ENCODE assay signal across 14 cellular contexts in the genomic region with DNA sequence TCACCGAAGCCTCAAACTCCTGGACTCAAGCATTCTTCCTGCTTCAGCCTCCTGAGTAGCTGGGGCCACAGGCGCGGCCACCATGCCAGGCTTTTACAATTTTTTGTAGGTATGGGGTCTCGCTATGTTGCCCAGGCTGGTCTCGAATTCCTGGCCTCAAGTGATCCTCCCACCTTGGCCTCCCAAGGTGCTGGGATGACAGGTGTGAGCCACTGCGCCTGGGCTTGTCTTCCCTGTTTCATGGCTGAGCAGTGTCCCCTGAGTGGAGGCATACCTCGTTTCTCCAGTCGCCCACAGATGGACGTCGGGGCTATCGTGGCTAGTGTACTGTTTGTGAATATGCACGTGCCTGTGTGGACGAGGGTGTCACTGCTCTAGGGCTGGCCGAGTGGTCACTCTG. TPM values are rescaled to one million over a fixed set of nuclear protein-coding genes. Genes with fewer than 3 reads are reported as not detected.
DNase-seq lines count a peak whose midpoint lies in the region; ATAC-seq and TF ChIP-seq lines count a peak whose summit lies in the region.
"Had no signal": no experiment of that assay in that cellular context is flagged by ENCODE, and none has a peak within 500 bp of the region (broad histone marks: within the 10 kb centered on the region; RNA-seq: fewer than 3 reads in every experiment).

No MANE protein-coding gene starts in this region.

- H3F3A ChIP-seq in Loucy (ENCODE audit: low read depth) = peaks cover 12% of the 10 kb centered on the region

- H3K4me2 ChIP-seq in DND-41 (ENCODE audit: insufficient read depth, low read length) = no peak overlapping the region; the same call in 1 of the 2 replicates
- no peak overlapping the region for H3K4me2 ChIP-seq in Loucy (ENCODE audit: low read depth, low read length, poor library complexity, severe bottlenecking)

- peaks cover 91% of the 10 kb centered on the region for H3K79me2 ChIP-seq in DND-41 (ENCODE audit: insufficient read depth, low read length)
- H3K79me2 ChIP-seq in Loucy (ENCODE audit: insufficient read depth, low read length) = peaks cover 91% of the 10 kb centered on the region

- H3K4me1 ChIP-seq in DND-41 (ENCODE audit: insufficient read depth, low read length) (peaks cover 86% of the 10 kb centered on the region), Loucy (ENCODE audit: insufficient read depth, low read length, poor library complexity, severe bottlenecking) (peaks cover 85% of the 10 kb centered on the region), stomach (peaks cover 35 to 86% (median 69%) of the 10 kb centered on the region in 4 donors)
- H3K4me1 ChIP-seq: SJSA1 had no signal

- no peaks in the 10 kb centered on the region for H3K36me3 Mint-ChIP-seq in naive B cell

- H3K4me3 ChIP-seq in DND-41 (ENCODE audit: low read depth in 1 of 2, low read length in 2 of 2) = no peak overlapping the region
- H3K4me3 ChIP-seq in Loucy (ENCODE audit: low read length, poor library complexity, severe bottlenecking) = no peak overlapping the region
- H3K4me3 ChIP-seq in stomach = no peak overlapping the region
- H3K4me3 ChIP-seq: GM12878, SJSA1 had no signal

- WGBS in stomach, 5 donors = 79 to 91% (median 90%) methylated on average over 11 to 14 of the region's 14 CpGs

- DNase-seq in DND-41 (no peak), naive B cell (no peak), stomach (peak; percentile 24), HuH-7 (ENCODE audit: low spot score) (no peak)
- DNase-seq: GDM1, GOT3, NCI-H187 treated with DMSO at 0.1 percent for 48 hours, NCI-H446 treated with DMSO at 0.1 percent for 48 hours, NCI-H748 treated with DMSO at 0.1 percent for 48 hours had no signal

- intact Hi-C loops in stomach (cut with DNase I; ENCODE audit: low total_unique reads) = no loop called here

- H3K27me3 ChIP-seq in DND-41 (ENCODE audit: insufficient read depth, low read length, poor library complexity) = no peaks in the 10 kb centered on the region
- H3K27me3 ChIP-seq in Loucy (ENCODE audit: insufficient read depth, low read length, poor library complexity, severe bottlenecking) = no peaks in the 10 kb centered on the region
- no peaks in the 10 kb centered on the region for H3K27me3 ChIP-seq in stomach
- H3K27me3 ChIP-seq: SJSA1 had no signal

- no peak for TF ChIP-seq POLR2A in stomach (IDR thresholded peaks at IDR 0.05)

- H4K20me1 ChIP-seq in DND-41 (ENCODE audit: insufficient read depth, low read length) (peaks cover 3% of the 10 kb centered on the region), Loucy (ENCODE audit: insufficient read depth, low read length, poor library complexity, severe bottlenecking) (peaks cover 10% of the 10 kb centered on the region)

- no peak overlapping the region for H2AFZ ChIP-seq in DND-41 (ENCODE audit: low read depth, low read length)
- no peak overlapping the region for H2AFZ ChIP-seq in Loucy (ENCODE audit: low read length)

- H3K36me3 ChIP-seq in DND-41 (ENCODE audit: insufficient read depth, low read length) (0 out of 2 replicates have a peak, but pooled peaks cover under 1% of the 10 kb centered on the region), Loucy (ENCODE audit: insufficient read depth, low read length) (no peaks in the 10 kb centered on the region), stomach (peaks cover 0 to 3% (median 0%) of the 10 kb centered on the region in 4 donors)
- H3K36me3 ChIP-seq: SJSA1 had no signal

- no peaks in the 10 kb centered on the region for H3K27me3 Mint-ChIP-seq in naive B cell

- no peak overlapping the region; the same call in 1 of the 2 replicates for H3K9ac ChIP-seq in DND-41 (ENCODE audit: low read depth, low read length)
- H3K9ac ChIP-seq in Loucy (ENCODE audit: low read depth, low read length, poor library complexity, severe bottlenecking) = peak overlapping the region; percentile 91

- H3K27ac Mint-ChIP-seq in naive B cell = peak overlapping the region in 5 of 6 donors; percentile 96 to 99 (median 98)

- H3K9me3 ChIP-seq in DND-41 (ENCODE audit: insufficient read depth, low read length, severe bottlenecking) (no peaks in the 10 kb centered on the region), Loucy (ENCODE audit: insufficient read depth, low read depth, low read length) (no peaks in the 10 kb centered on the region), stomach (no peaks in the 10 kb centered on the region)
- H3K9me3 ChIP-seq: SJSA1 had no signal

- no peak for ATAC-seq in DND-41 (ENCODE audit: insufficient read depth, low read depth)
- ATAC-seq in naive B cell (ENCODE audit: low read depth in 2 of 2) = no peak
- ATAC-seq in HG03439 (IDR thresholded peaks at IDR 0.05; ENCODE audit: unreplicated experiment) = no peak
- ATAC-seq in GM19351 (IDR thresholded peaks at IDR 0.05; ENCODE audit: unreplicated experiment) = no peak
- ATAC-seq: GM12878 had no signal

- H3K9me3 Mint-ChIP-seq in naive B cell = no peaks in the 10 kb centered on the region

- no peaks in the 10 kb centered on the region for H3K9me2 ChIP-seq in Loucy (replicated peaks; ENCODE audit: low read depth, low read length)

- no peak for TF ChIP-seq EP300 in stomach (IDR thresholded peaks at IDR 0.05)

- H3K4me3 Mint-ChIP-seq in naive B cell = peak overlapping the region in 7 of 8 donors; percentile 28 to 81 (median 71)

- TF ChIP-seq CTCF in DND-41 (IDR thresholded peaks at IDR 0.05; ENCODE audit: borderline replicate concordance, extremely low read depth, low read length, poor library complexity, severe bottlenecking) (no peak), Loucy (conservative IDR thresholded peaks at IDR 0.05; ENCODE audit: low read length) (no peak), stomach (IDR thresholded peaks at IDR 0.05) (no peak)

- peak overlapping the region; percentile 92 for H3K27ac ChIP-seq in DND-41 (ENCODE audit: low read length)
- H3K27ac ChIP-seq in stomach = no peak overlapping the region
- H3K27ac ChIP-seq: SJSA1 had no signal

- H3K4me1 Mint-ChIP-seq in naive B cell = peaks cover 46 to 76% (median 76%) of the 10 kb centered on the region in 3 donors

RNA-seq across cellular contexts. Expression of gene INPP5A, which starts 11.3 kb away (rescaled TPM):
- polyA plus RNA-seq in naive B cell (ENCODE audit: low read depth in 6 of 6) (1 to 10 TPM; 1.3 to 6.7 (median 2.1) TPM), stomach (10 to 100 TPM; 17.2 to 22.1 (median 21.8) TPM)
- 10 to 100 TPM; 30.4 to 72.3 (median 50.6) TPM for total RNA-seq in stomach
